Comparison of ENCODE assay signal across 23 cellular contexts in the genomic region with DNA sequence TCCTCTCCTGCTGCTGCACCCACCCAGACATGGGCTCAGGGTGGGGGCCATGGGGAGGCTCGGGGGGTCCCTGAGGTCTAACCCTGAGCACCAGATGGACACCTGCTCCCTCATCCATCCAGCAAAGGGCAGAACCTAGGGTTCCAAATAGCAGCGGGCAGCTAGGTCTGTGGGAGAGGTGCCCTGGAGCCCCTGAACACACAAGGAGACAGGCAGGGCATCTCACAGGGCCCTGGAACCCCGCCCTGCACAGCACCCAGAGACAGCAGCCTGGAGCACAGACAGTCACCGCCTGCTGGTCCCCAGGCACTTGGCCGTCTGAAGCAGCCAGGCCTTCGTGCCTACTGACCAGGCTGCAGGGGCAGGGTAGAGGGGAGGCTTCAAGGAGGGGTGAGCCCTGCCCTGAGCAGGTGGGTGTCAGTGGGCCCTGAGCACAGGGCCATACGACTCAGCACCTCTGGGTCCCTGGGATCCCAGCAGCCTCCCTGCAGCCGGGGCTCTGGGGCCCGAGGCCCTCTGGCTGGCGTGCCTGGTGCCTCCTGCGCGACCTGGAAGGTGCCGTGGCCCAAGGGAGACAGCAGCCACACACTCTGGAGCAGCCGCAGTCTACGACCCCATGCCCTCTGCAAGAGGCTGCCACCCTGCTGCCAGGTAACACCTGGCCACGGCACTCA. TPM values are rescaled to one million over a fixed set of nuclear protein-coding genes. Genes with fewer than 3 reads are reported as not detected.
DNase-seq lines count a peak whose midpoint lies in the region; ATAC-seq, FAIRE-seq and TF ChIP-seq lines count a peak whose summit lies in the region.
"Had no signal": no experiment of that assay in that cellular context is flagged by ENCODE, and none has a peak within 500 bp of the region (broad histone marks: within the 10 kb centered on the region; RNA-seq: fewer than 3 reads in every experiment).

No MANE protein-coding gene starts in this region.

- H3K27me3 ChIP-seq in PC-9 (ENCODE audit: insufficient read depth, low read depth) (no peaks in the 10 kb centered on the region), dorsolateral prefrontal cortex (no peaks in the 10 kb centered on the region), mucosa of rectum (ENCODE audit: control insufficient read depth in 2 of 2, insufficient read depth in 2 of 2, low read length in 2 of 2) (no peaks in the 10 kb centered on the region)
- H3K27me3 ChIP-seq: BE2C, upper lobe of left lung had no signal

- TF ChIP-seq EP300 in A549 (IDR thresholded peaks at IDR 0.05), result no peak

- H3F3A ChIP-seq in PC-9 (ENCODE audit: insufficient read depth, low read depth), result peaks cover 15% of the 10 kb centered on the region

- FAIRE-seq in A549 (lab: Jason Lieb, UNC) (no peak), GM12891 (lab: Jason Lieb, UNC) (no peak)

- H3K4me3 ChIP-seq in A549 (no peak overlapping the region), PC-9 (no peak overlapping the region), dorsolateral prefrontal cortex (no peak overlapping the region), mucosa of rectum (ENCODE audit: low read length in 2 of 2) (no peak overlapping the region)
- H3K4me3 ChIP-seq: GM23338, upper lobe of left lung had no signal

- peak overlapping the region; percentile 38 to 60 for H3K9ac ChIP-seq in mucosa of rectum (ENCODE audit: low read depth in 1 of 2, low read length in 2 of 2)
- H3K9ac ChIP-seq: SK-N-SH had no signal

- ATAC-seq in A549, result peak; percentile 15 to 17; a peak in 3 of 6 replicates
- ATAC-seq: GM23338, T-helper 17 cell had no signal

- H3K27ac ChIP-seq in A549, result peak overlapping the region in 1 of 2 experiments; percentile 70; a peak in 3 of 6 replicates
- H3K27ac ChIP-seq in PC-9, result no peak overlapping the region
- peak overlapping the region; percentile 30 to 100 (median 96) for H3K27ac ChIP-seq in dorsolateral prefrontal cortex
- H3K27ac ChIP-seq in mucosa of rectum (ENCODE audit: low read depth in 2 of 2, low read length in 2 of 2), result peak overlapping the region; percentile 93 to 95
- H3K27ac ChIP-seq: upper lobe of left lung had no signal

- H3K9me2 ChIP-seq in PC-9 (ENCODE audit: insufficient read depth), result no peaks in the 10 kb centered on the region
- H3K9me2 ChIP-seq: SK-N-SH had no signal

- intact Hi-C loops in PC-9 (cut with micrococcal nuclease; ENCODE audit: unreplicated experiment) (loop anchor here (1.0 kb wide), 4 partner anchors 35 to 79 kb away; a partner anchor contains a TSS), dorsolateral prefrontal cortex (cut with DNase I) (loop anchor here in 1 of 2 donors (2.0 kb wide), 1 partner anchor 78 kb away; no protein-coding TSS in a partner anchor)

- BruUV-seq in PC-9 (replicated peaks; lab: Mats Ljungman, UMichigan), result no TSS peak

- 86% methylated on average over 9 of the region's 16 CpGs for WGBS in A549 (ENCODE audit: missing lambda C conversion rate)

- H3K9me3 ChIP-seq in A549 (no peaks in the 10 kb centered on the region), PC-9 (ENCODE audit: insufficient read depth, low read depth) (no peaks in the 10 kb centered on the region), mucosa of rectum (ENCODE audit: control insufficient read depth in 2 of 2, low read length in 2 of 2) (no peaks in the 10 kb centered on the region)
- H3K9me3 ChIP-seq: BE2C, SK-N-SH, upper lobe of left lung had no signal

- no peak for TF ChIP-seq POLR2A in A549 (IDR thresholded peaks at IDR 0.05; ENCODE audit: low read length)
- no peak for TF ChIP-seq POLR2A in GM12891 (IDR thresholded peaks at IDR 0.05; ENCODE audit: low read depth, low read length)

- H3K4me2 ChIP-seq in A549, result 0 out of 3 replicates have a peak overlapping the region, but pooled peaks have one; percentile 30
- peak overlapping the region; percentile 33; the same call in 1 of the 2 replicates for H3K4me2 ChIP-seq in PC-9
- H3K4me2 ChIP-seq: GM23338, SK-N-SH had no signal

- H3K36me3 ChIP-seq in PC-9 (ENCODE audit: low read depth) (no peaks in the 10 kb centered on the region), mucosa of rectum (ENCODE audit: control insufficient read depth in 2 of 2, insufficient read depth in 2 of 2, low read length in 2 of 2) (peaks cover 0 to 2% of the 10 kb centered on the region in 2 donors)
- H3K36me3 ChIP-seq: BE2C had no signal

- H3K4me1 ChIP-seq in A549, result peaks cover 17% of the 10 kb centered on the region
- peaks cover 12% of the 10 kb centered on the region for H3K4me1 ChIP-seq in PC-9 (replicated peaks; ENCODE audit: insufficient read depth)
- H3K4me1 ChIP-seq in mucosa of rectum (ENCODE audit: control insufficient read depth in 2 of 2, insufficient read depth in 2 of 2, low read length in 2 of 2), result peaks cover 32 to 53% of the 10 kb centered on the region in 2 donors

- TF ChIP-seq CTCF in A549 (IDR thresholded peaks at IDR 0.05), result no peak
- no peak for TF ChIP-seq CTCF in PC-9 (conservative IDR thresholded peaks at IDR 0.05)
- TF ChIP-seq CTCF in dorsolateral prefrontal cortex (IDR thresholded peaks at IDR 0.05 in 54 of 56, conservative IDR thresholded peaks at IDR 0.05 in 2 of 56; ENCODE audit: low read depth in 1 of 56, partially characterized antibody in 56 of 56), result peak in 4 of 56 donors; percentile 1 to 9 (median 4)

- TF ChIP-seq RAD21 in A549 (conservative IDR thresholded peaks at IDR 0.05 in 1 of 2, IDR thresholded peaks at IDR 0.05 in 1 of 2), result no peak

- CTCF ChIA-PET in A549 (lab: Yijun Ruan, JAX) (interaction anchor here (1.0 to 1.6 kb wide), 3 partner anchors 8 to 279 kb away, joined by 3 to 4 read pairs (median 3); no protein-coding TSS in a partner anchor), PC-9 (lab: Charles Lee) (interaction anchor here (1.0 kb wide), 1 partner anchor 261 kb away, joined by 3 read pairs; no protein-coding TSS in a partner anchor)

- no peaks in the 10 kb centered on the region for H4K20me1 ChIP-seq in PC-9 (ENCODE audit: insufficient read depth)

- H2AFZ ChIP-seq in PC-9, result no peak overlapping the region
- H2AFZ ChIP-seq: GM23338 had no signal

- POLR2A ChIA-PET in A549 (lab: Yijun Ruan, JAX) (no interaction called here), PC-9 (lab: Charles Lee; ENCODE audit: unreplicated experiment) (interaction anchor here (0.6 kb wide), 1 partner anchor 224 kb away, joined by 6 read pairs; no protein-coding TSS in a partner anchor)

- no peaks in the 10 kb centered on the region for H3K79me2 ChIP-seq in PC-9 (ENCODE audit: low read depth)

- no peak for DNase-seq in A549 (ENCODE audit: low read depth in 1 of 2, low spot score in 1 of 2)
- DNase-seq in PC-9, result peak in 1 of 2 experiments; percentile 54
- DNase-seq in dorsolateral prefrontal cortex, result no peak
- DNase-seq in NCI-H128 (lab: John Stamatoyannopoulos, UW; ENCODE audit: unreplicated experiment), result no peak
- no peak for DNase-seq in DMS 273 (lab: John Stamatoyannopoulos, UW; ENCODE audit: unreplicated experiment)
- no peak for DNase-seq in GM12891 (ENCODE audit: insufficient read length, low spot score)
- DNase-seq in effector CD4-positive, alpha-beta T cell, result no peak
- DNase-seq: activated effector memory CD4-positive, alpha-beta T cell treated with anti-CD3 and anti-CD28 coated beads, Interleukin-2, amount 50 U/mL, for 16 hours; activated T-cell treated with anti-CD3 and anti-CD28 coated beads, Interleukin-2, amount 50 U/mL, for 1 hour; central memory CD4-positive, alpha-beta T cell; DMS53; erythroblast; HFFc6; NCI-H1092; NCI-H187; NCI-H2227 treated with DMSO at 0.1 percent for 48 hours; SK-N-SH; stimulated activated CD8-positive, alpha-beta memory T cell treated with anti-CD3 and anti-CD28 coated beads, Interleukin-4, amount 100 ng/mL, for 48 hours; T-helper 17 cell had no signal

TF ChIP-seq in A549, 52 proteins besides CTCF, POLR2A, EP300 and RAD21 (continues in another document):
- TF ChIP-seq RNF2 (IDR thresholded peaks at IDR 0.05; ENCODE audit: borderline replicate concordance, low read depth), result no peak
- TF ChIP-seq FOSL2 (IDR thresholded peaks at IDR 0.05), result no peak
- TF ChIP-seq FOSL2 (CRISPR knock-in tag; IDR thresholded peaks at IDR 0.05), result no peak
- no peak for TF ChIP-seq JUN (IDR thresholded peaks at IDR 0.05)
- TF ChIP-seq RARB (CRISPR knock-in tag; IDR thresholded peaks at IDR 0.05), result no peak
- no peak for TF ChIP-seq NR3C1 (IDR thresholded peaks at IDR 0.05)
- no peak for TF ChIP-seq HDAC2 (IDR thresholded peaks at IDR 0.05)

TF ChIP-seq in GM12891, 5 proteins besides CTCF, POLR2A, EP300 and RAD21:
- TF ChIP-seq POLR2AphosphoS5 (IDR thresholded peaks at IDR 0.05; ENCODE audit: low read depth, low read length) (no peak), PAX5 (IDR thresholded peaks at IDR 0.05; ENCODE audit: insufficient read depth, low read length, severe bottlenecking) (no peak)

RNA-seq across cellular contexts. Expression of a gene that starts 38.3 kb away (rescaled TPM):
- 21.5 and 26.1 TPM in 2 replicates for polyA plus RNA-seq in A549 (2011; rRNA removed)
- 58.0 and 75.8 TPM in 2 replicates for polyA plus RNA-seq in A549 (2012; cell fraction: cytosol; rRNA removed)
- polyA plus RNA-seq in A549 (2012; cell fraction: nucleus; rRNA removed), result 169 and 176 TPM in 2 replicates
- polyA plus RNA-seq in A549 (2017; fragmentation: RNase III; extraction: RNeasy Plus Mini Kit Qiagen cat#74134 plus additional on column Dnase treatment), result 35.4 to 37.0 TPM (median 36.0 TPM) in 3 replicates
- polyA minus RNA-seq in A549 (2011; rRNA and poly(A)+ RNA removed), result 19.3 and 22.8 TPM in 2 replicates
- total RNA-seq in PC-9 (2021), result 120 and 166 TPM in 2 replicates
- 10 to 100 TPM; 25.4 to 54.1 (median 40.7) TPM for total RNA-seq in dorsolateral prefrontal cortex
- 27.1 TPM for polyA plus RNA-seq in GM12891 (2012; ENCODE audit: low read depth, missing spikeins)

RNA-seq across cellular contexts. Expression of a gene that starts 39.8 kb away (rescaled TPM):
- polyA plus RNA-seq in A549 (2011; rRNA removed) (1.7 and 2.2 TPM in 2 replicates), A549 (2017; fragmentation: RNase III; extraction: RNeasy Plus Mini Kit Qiagen cat#74134 plus additional on column Dnase treatment) (1.1 to 2.5 TPM (median 1.9 TPM) in 3 replicates)
- 3.5 and 5.0 TPM in 2 replicates for polyA plus RNA-seq in A549 (2012; cell fraction: cytosol; rRNA removed)
- 7.4 and 7.9 TPM in 2 replicates for polyA plus RNA-seq in A549 (2012; cell fraction: nucleus; rRNA removed)
- polyA minus RNA-seq in A549 (2011; rRNA and poly(A)+ RNA removed), result 2.1 and 2.2 TPM in 2 replicates
- total RNA-seq in PC-9 (2021) (73.9 and 102 TPM in 2 replicates), dorsolateral prefrontal cortex (100 to 1,000 TPM in 118 of 120 experiments, 10 to 100 TPM in 2; 97.0 to 199 (median 136) TPM)
- 8.1 TPM for polyA plus RNA-seq in GM12891 (2012; ENCODE audit: low read depth, missing spikeins)
